Comparison of ENCODE assay signal across 11 cellular contexts in genomic region chr6:1382331-1382882, GRCh38. TPM values are rescaled to one million over a fixed set of nuclear protein-coding genes. Genes with fewer than 3 reads are reported as not detected.
A peak's percentile ranks its signal among the peaks of the same experiment; 100 is the strongest.
DNase-seq lines count a peak whose midpoint lies in the region; ATAC-seq and TF ChIP-seq lines count a peak whose summit lies in the region.
"Had no signal": no experiment of that assay in that cellular context is flagged by ENCODE, and none has a peak within 500 bp of the region (broad histone marks: within the 10 kb centered on the region; RNA-seq: fewer than 3 reads in every experiment).

No MANE protein-coding gene starts in this region.

- CTCF ChIA-PET in PC-9 (lab: Charles Lee): interaction anchor here (0.6 to 1.7 kb wide), 2 partner anchors 15 to 616 kb away, joined by 3 read pairs; no protein-coding TSS in a partner anchor

- intact Hi-C loops in PC-9 (cut with micrococcal nuclease; ENCODE audit: unreplicated experiment): loop anchor here (5.0 kb wide), 2 partner anchors 470 to 790 kb away; no protein-coding TSS in a partner anchor

- DNase-seq in D341Med (ENCODE audit: low spot score): peak; percentile 46
- DNase-seq in PC-9: no peak
- DNase-seq in fibroblast of lung (ENCODE audit: low read depth in 2 of 2): peak in 1 of 2 donors; percentile 84
- DNase-seq in NCI-H2171 (lab: John Stamatoyannopoulos, UW): no peak
- DNase-seq in globus pallidus (ENCODE audit: low spot score): no peak
- no peak for DNase-seq in Karpas-422
- DNase-seq: NCI-H187 treated with DMSO at 0.1 percent for 48 hours had no signal

- no peaks in the 10 kb centered on the region for H3K9me2 ChIP-seq in PC-9 (ENCODE audit: insufficient read depth)
- H3K9me2 ChIP-seq in Karpas-422 (replicated peaks; ENCODE audit: insufficient read depth, low read length): no peaks in the 10 kb centered on the region

- no peak for TF ChIP-seq CTCF in PC-9 (conservative IDR thresholded peaks at IDR 0.05)
- TF ChIP-seq CTCF in fibroblast of lung (conservative IDR thresholded peaks at IDR 0.05 in 1 of 2, IDR thresholded peaks at IDR 0.05 in 1 of 2; ENCODE audit: low read depth in 1 of 2, low read length in 2 of 2): no peak

- H3K4me3 ChIP-seq in PC-9: no peak overlapping the region
- peak overlapping the region in 2 of 4 experiments; percentile 18 to 99 for H3K4me3 ChIP-seq in fibroblast of lung (replicated peaks in 1 of 4; ENCODE audit: control extremely low read depth in 1 of 4, insufficient read depth in 1 of 4, low read depth in 3 of 4, low read length in 4 of 4)
- H3K4me3 ChIP-seq in rectal smooth muscle tissue (ENCODE audit: low read length): peak overlapping the region; percentile 41
- H3K4me3 ChIP-seq in Karpas-422 (ENCODE audit: low read length): no peak overlapping the region

- ATAC-seq in HG03354 (IDR thresholded peaks at IDR 0.05; ENCODE audit: poor library complexity, severe bottlenecking, unreplicated experiment): no peak

- no peaks in the 10 kb centered on the region for H4K20me1 ChIP-seq in PC-9 (ENCODE audit: insufficient read depth)
- H4K20me1 ChIP-seq in fibroblast of lung (ENCODE audit: control insufficient read depth, extremely low read depth, insufficient read depth, low read length): no peaks in the 10 kb centered on the region
- H4K20me1 ChIP-seq in Karpas-422 (ENCODE audit: insufficient read depth, low read depth, low read length): no peaks in the 10 kb centered on the region

- H2AFZ ChIP-seq in PC-9: no peak overlapping the region
- H2AFZ ChIP-seq in fibroblast of lung (ENCODE audit: low read length): peak overlapping the region; percentile 24
- no peak overlapping the region for H2AFZ ChIP-seq in Karpas-422 (ENCODE audit: low read length)

- H3K4me1 ChIP-seq in PC-9 (replicated peaks; ENCODE audit: insufficient read depth) (no peaks in the 10 kb centered on the region), fibroblast of lung (ENCODE audit: control insufficient read depth, extremely low read depth, insufficient read depth, low read length) (peaks cover 16% of the 10 kb centered on the region), rectal smooth muscle tissue (ENCODE audit: control insufficient read depth, insufficient read depth, low read length) (peaks cover 4% of the 10 kb centered on the region), Karpas-422 (ENCODE audit: low read length) (no peaks in the 10 kb centered on the region)

- H3K36me3 ChIP-seq in PC-9 (ENCODE audit: low read depth) (no peaks in the 10 kb centered on the region), fibroblast of lung (ENCODE audit: control insufficient read depth, insufficient read depth, low read length) (no peaks in the 10 kb centered on the region), rectal smooth muscle tissue (ENCODE audit: control insufficient read depth, insufficient read depth, low read length) (no peaks in the 10 kb centered on the region), Karpas-422 (ENCODE audit: insufficient read depth, low read length) (no peaks in the 10 kb centered on the region)

- H3K9ac ChIP-seq in fibroblast of lung (ENCODE audit: insufficient read depth, low read length): peak overlapping the region; percentile 55
- no peak overlapping the region for H3K9ac ChIP-seq in rectal smooth muscle tissue (ENCODE audit: low read length)
- H3K9ac ChIP-seq in Karpas-422 (ENCODE audit: low read length): no peak overlapping the region

- POLR2A ChIA-PET in PC-9 (lab: Charles Lee; ENCODE audit: unreplicated experiment): no interaction called here

- no TSS peak for BruUV-seq in PC-9 (replicated peaks; lab: Mats Ljungman, UMichigan)

- H3K9me3 ChIP-seq in PC-9 (ENCODE audit: insufficient read depth, low read depth): no peaks in the 10 kb centered on the region
- no peaks in the 10 kb centered on the region for H3K9me3 ChIP-seq in fibroblast of lung (ENCODE audit: control insufficient read depth, insufficient read depth, low read depth, low read length)
- no peaks in the 10 kb centered on the region for H3K9me3 ChIP-seq in Karpas-422 (ENCODE audit: low read length)

- H3K79me2 ChIP-seq in PC-9 (ENCODE audit: low read depth) (no peaks in the 10 kb centered on the region), fibroblast of lung (ENCODE audit: control insufficient read depth, insufficient read depth, low read length) (peaks cover 32% of the 10 kb centered on the region), Karpas-422 (ENCODE audit: low read length) (no peaks in the 10 kb centered on the region)

- H3K27ac ChIP-seq in PC-9 (no peak overlapping the region), fibroblast of lung (ENCODE audit: insufficient read depth, low read length) (peak overlapping the region; percentile 85), rectal smooth muscle tissue (ENCODE audit: low read depth, low read length) (peak overlapping the region; percentile 86), Karpas-422 (ENCODE audit: low read length) (no peak overlapping the region)

- H3F3A ChIP-seq in PC-9 (ENCODE audit: insufficient read depth, low read depth): no peaks in the 10 kb centered on the region

- H3K27me3 ChIP-seq in PC-9 (ENCODE audit: insufficient read depth, low read depth): no peaks in the 10 kb centered on the region
- H3K27me3 ChIP-seq in fibroblast of lung (ENCODE audit: control insufficient read depth, insufficient read depth, low read length): no peaks in the 10 kb centered on the region
- peaks cover 50% of the 10 kb centered on the region for H3K27me3 ChIP-seq in rectal smooth muscle tissue (ENCODE audit: control insufficient read depth, insufficient read depth, low read length)
- no peaks in the 10 kb centered on the region for H3K27me3 ChIP-seq in Karpas-422 (ENCODE audit: low read length)

- peak overlapping the region; percentile 75; the same call in 1 of the 2 replicates for H3K4me2 ChIP-seq in PC-9
- H3K4me2 ChIP-seq in fibroblast of lung (ENCODE audit: extremely low read depth, insufficient read depth, low read length): peak overlapping the region; percentile 83
- H3K4me2 ChIP-seq in Karpas-422 (ENCODE audit: low read depth, low read length, poor library complexity, severe bottlenecking): no peak overlapping the region

RNA-seq across cellular contexts. Expression of gene FOXF2, which starts 7.0 kb away (rescaled TPM):
- not detected in 2 replicates for total RNA-seq in PC-9 (2021)
- total RNA-seq in fibroblast of lung: 29.3 and 32.9 TPM in 2 replicates
- 42.5 and 51.7 TPM in 2 replicates for polyA plus RNA-seq in fibroblast of lung
- polyA plus RNA-seq in fibroblast of lung (2012): 43.8 and 52.1 TPM in 2 replicates
- 51.3 and 72.9 TPM in 2 replicates for polyA minus RNA-seq in fibroblast of lung (ENCODE audit: low replicate concordance)
- total RNA-seq in Karpas-422 (2014; rRNA removed; shearing (Covaris generic); ENCODE audit: low replicate concordance): not detected in 2 replicates
- total RNA-seq: activated CD8-positive, alpha-beta T cell treated with anti-CD3 and anti-CD28 coated beads for 36 hours; myocyte had no signal

Comparison
In these comparisons a context has a peak if more than half of its experiments do, and no peak if none do; other contexts are left out.
1. H3K27ac ChIP-seq: peak in fibroblast of lung (single experiment) and rectal smooth muscle tissue (single experiment); none in PC-9 (single experiment) and Karpas-422 (single experiment).
2. RNA of gene FOXF2, which starts 7.0 kb away (total RNA-seq): 29.3 to 32.9 TPM in fibroblast of lung; not detected in PC-9 and not detected in Karpas-422; every median in the first group is over 10 times any median in the second.